ENCODE assay signal across 15 cellular contexts in genomic region chr3:34237946-34238345, GRCh38.
A peak's percentile ranks its signal among the peaks of the same experiment; 100 is the strongest.
DNase-seq lines count a peak whose midpoint lies in the region; ATAC-seq and TF ChIP-seq lines count a peak whose summit lies in the region.
"Had no signal": no experiment of that assay in that cellular context is flagged by ENCODE, and none has a peak within 500 bp of the region (broad histone marks: within the 10 kb centered on the region; RNA-seq: fewer than 3 reads in every experiment).

No MANE protein-coding gene starts in this region.

- no peak overlapping the region for H3K4me2 ChIP-seq in SK-N-SH
- H3K4me2 ChIP-seq: BLaER1 had no signal

- H3F3A ChIP-seq in SK-N-SH (replicated peaks; ENCODE audit: insufficient read depth), result no peaks in the 10 kb centered on the region

- DNase-seq in EH (ENCODE audit: low read depth), result peak; percentile 46
- peak; percentile 88 for DNase-seq in astrocyte of the spinal cord (ENCODE audit: low read depth, low spot score)
- DNase-seq in fibroblast of villous mesenchyme (ENCODE audit: low read depth), result peak; percentile 25
- DNase-seq in vagina (ENCODE audit: extremely low spot score in 2 of 2), result no peak
- no peak for DNase-seq in SK-N-SH
- no peak for DNase-seq in NCI-H1417 treated with DMSO at 0.1 percent for 48 hours (lab: John Stamatoyannopoulos, UW)
- DNase-seq: DMS53, KG1, NCI-H1417, NCI-H2029 treated with DMSO at 0.1 percent for 48 hours, NCI-H510A treated with DMSO at 0.1 percent for 48 hours, SHP77 treated with DMSO at 0.1 percent for 48 hours had no signal

- H3K27ac ChIP-seq in vagina (no peak overlapping the region), SK-N-SH (ENCODE audit: low read depth in 2 of 2, low read length in 1 of 2) (no peak overlapping the region)
- H3K27ac ChIP-seq: BLaER1 had no signal

- H3K4me3 ChIP-seq in astrocyte of the spinal cord (ENCODE audit: low read depth, low read length), result no peak overlapping the region
- H3K4me3 ChIP-seq in fibroblast of villous mesenchyme (ENCODE audit: low read depth, low read length), result no peak overlapping the region
- no peak overlapping the region for H3K4me3 ChIP-seq in vagina
- no peak overlapping the region for H3K4me3 ChIP-seq in SK-N-SH (ENCODE audit: low read depth in 2 of 2, low read length in 1 of 2)
- H3K4me3 ChIP-seq: BLaER1 had no signal

- WGBS in SK-N-SH (ENCODE audit: low lambda C conversion rate), result 8% methylated on average over 1 of the region's 1 CpG

- TF ChIP-seq RAD21 in SK-N-SH (IDR thresholded peaks at IDR 0.05; ENCODE audit: low read length), result no peak

- no peaks in the 10 kb centered on the region for H3K79me2 ChIP-seq in SK-N-SH (ENCODE audit: insufficient read depth)

- no peak overlapping the region for H2AFZ ChIP-seq in SK-N-SH (ENCODE audit: low read depth)

- POLR2A ChIA-PET in SK-N-SH (lab: Yijun Ruan, JAX), result no interaction called here

- CTCF ChIA-PET in SK-N-SH (lab: Yijun Ruan, JAX), result no interaction called here

- no peak for TF ChIP-seq CTCF in astrocyte of the spinal cord (IDR thresholded peaks at IDR 0.05; ENCODE audit: low read depth, low read length)
- TF ChIP-seq CTCF in fibroblast of villous mesenchyme (IDR thresholded peaks at IDR 0.05; ENCODE audit: insufficient read depth, low read depth, low read length), result no peak
- no peak for TF ChIP-seq CTCF in vagina (IDR thresholded peaks at IDR 0.05)
- TF ChIP-seq CTCF in SK-N-SH (IDR thresholded peaks at IDR 0.05), result no peak

- no peaks in the 10 kb centered on the region for H3K9me2 ChIP-seq in SK-N-SH

- H3K36me3 ChIP-seq in vagina, result no peaks in the 10 kb centered on the region
- no peaks in the 10 kb centered on the region for H3K36me3 ChIP-seq in SK-N-SH (replicated peaks in 1 of 2; ENCODE audit: control insufficient read depth in 1 of 2, insufficient read depth in 2 of 2, low read length in 1 of 2)
- H3K36me3 ChIP-seq: BLaER1 had no signal

- TF ChIP-seq POLR2A in vagina (IDR thresholded peaks at IDR 0.05), result no peak

- no peak overlapping the region for H3K9ac ChIP-seq in SK-N-SH
- H3K9ac ChIP-seq: BLaER1 had no signal

- H3K9me3 ChIP-seq in vagina (no peaks in the 10 kb centered on the region), SK-N-SH (no peaks in the 10 kb centered on the region)
- H3K9me3 ChIP-seq: BLaER1 had no signal

- ATAC-seq in HG03442 (IDR thresholded peaks at IDR 0.05; ENCODE audit: unreplicated experiment), result peak; percentile 68
- no peak for ATAC-seq in HG03196 (IDR thresholded peaks at IDR 0.05; ENCODE audit: unreplicated experiment)

- intact Hi-C loops in vagina (cut with DNase I), result no loop called here

- in situ Hi-C loops in astrocyte of the spinal cord (cut with HindIII; ENCODE audit: low sequenced_read_pairs), result no loop called here

- H3K27me3 ChIP-seq in vagina, result no peaks in the 10 kb centered on the region
- no peaks in the 10 kb centered on the region for H3K27me3 ChIP-seq in SK-N-SH (ENCODE audit: insufficient read depth)
- H3K27me3 ChIP-seq: BLaER1 had no signal

- no peaks in the 10 kb centered on the region for H4K20me1 ChIP-seq in SK-N-SH (ENCODE audit: insufficient read depth)
- H4K20me1 ChIP-seq: BLaER1 had no signal

- H3K4me1 ChIP-seq in vagina (no peaks in the 10 kb centered on the region), SK-N-SH (ENCODE audit: control insufficient read depth in 1 of 2, insufficient read depth in 2 of 2, low read depth in 1 of 2, low read length in 1 of 2) (no peaks in the 10 kb centered on the region; a peak in 1 of 4 replicates)
- H3K4me1 ChIP-seq: BLaER1 had no signal

- no peak for TF ChIP-seq EP300 in SK-N-SH (IDR thresholded peaks at IDR 0.05; ENCODE audit: borderline replicate concordance in 1 of 2, low read depth in 1 of 2, low read length in 1 of 2)

TF ChIP-seq in SK-N-SH, 30 proteins besides CTCF, POLR2A, EP300 and RAD21:
- TF ChIP-seq RXRA (IDR thresholded peaks at IDR 0.05; ENCODE audit: borderline replicate concordance, low read depth), result no peak
- no peak for TF ChIP-seq USF1 (IDR thresholded peaks at IDR 0.05; ENCODE audit: borderline replicate concordance, low read depth)
- no peak for TF ChIP-seq TCF12 (IDR thresholded peaks at IDR 0.05)
- no peak for TF ChIP-seq IRF3 (IDR thresholded peaks at IDR 0.05; ENCODE audit: low read depth, low read length)
- no peak for TF ChIP-seq MAX (IDR thresholded peaks at IDR 0.05; ENCODE audit: low read depth)
TF ChIP-seq in SK-N-SH: peak in this region for 0.

Comparison
In these comparisons a context has a peak if more than half of its experiments do, and no peak if none do; other contexts are left out.
1. DNase-seq: peak in EH (single experiment), astrocyte of the spinal cord (single experiment) and fibroblast of villous mesenchyme (single experiment); none in vagina (0 of 2), SK-N-SH (single experiment) and NCI-H1417 treated with DMSO at 0.1 percent for 48 hours (single experiment).